ENCODE assay signal across 2 cellular contexts in the genomic region with DNA sequence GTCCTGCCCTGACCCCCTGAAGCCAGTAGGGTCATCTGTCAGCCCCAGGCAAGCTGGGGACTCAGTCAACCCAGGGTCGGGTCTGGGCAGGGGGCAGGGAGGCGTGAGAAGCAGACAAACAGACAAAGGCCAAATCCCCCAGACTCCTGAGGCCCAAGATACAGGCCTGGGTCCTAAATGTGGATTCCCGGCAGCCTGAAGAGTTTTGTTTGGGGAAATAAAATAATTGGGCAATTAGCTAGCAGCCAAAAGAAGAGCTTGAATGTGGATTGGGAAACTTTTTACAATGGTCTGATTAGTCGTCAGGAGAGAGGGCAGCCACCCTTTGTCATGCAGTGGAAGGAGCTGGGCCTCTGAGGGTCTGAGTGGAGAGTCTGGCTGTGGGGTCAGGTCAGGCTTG.
TF ChIP-seq lines count a peak whose summit lies in the region.

No MANE protein-coding gene starts in this region.

TF ChIP-seq in HEK293, 187 proteins besides CTCF, POLR2A, EP300 and RAD21:
- no peak for TF ChIP-seq ZNF561 (tag by site-specific recombination; IDR thresholded peaks at IDR 0.05; ENCODE audit: borderline replicate concordance)
- TF ChIP-seq ZNF335 (tag by site-specific recombination; conservative IDR thresholded peaks at IDR 0.05): 0 out of 2 replicates have a peak, but pooled peaks have one; percentile 44
- no peak for TF ChIP-seq ZNF354C (tag by site-specific recombination; IDR thresholded peaks at IDR 0.05; ENCODE audit: borderline replicate concordance, low read depth)

TF ChIP-seq in H1, 55 proteins besides CTCF, POLR2A, EP300 and RAD21:
- TF ChIP-seq SP4 (IDR thresholded peaks at IDR 0.05; ENCODE audit: low read length): no peak
- TF ChIP-seq SP1 (IDR thresholded peaks at IDR 0.05; ENCODE audit: low read depth, low read length): peak; percentile 13; the same call in 1 of the 2 replicates
- TF ChIP-seq ASH2L (IDR thresholded peaks at IDR 0.05; ENCODE audit: low read length): no peak
- TF ChIP-seq POU5F1 (IDR thresholded peaks at IDR 0.05; ENCODE audit: low read depth, low read length): peak; percentile 46; the same call in 1 of the 2 replicates
